In genomic region chr2:9909106-9909505, GRCh38 we compare ENCODE assay signal across 1 cellular context.
TF ChIP-seq lines count a peak whose summit lies in the region.

No MANE protein-coding gene starts in this region.

TF ChIP-seq in IMR-90, 13 proteins besides CTCF, POLR2A, EP300 and RAD21 (continued from another document):
- TF ChIP-seq USF2 (IDR thresholded peaks at IDR 0.05; ENCODE audit: low read depth, low read length): no peak
